In the genomic region with DNA sequence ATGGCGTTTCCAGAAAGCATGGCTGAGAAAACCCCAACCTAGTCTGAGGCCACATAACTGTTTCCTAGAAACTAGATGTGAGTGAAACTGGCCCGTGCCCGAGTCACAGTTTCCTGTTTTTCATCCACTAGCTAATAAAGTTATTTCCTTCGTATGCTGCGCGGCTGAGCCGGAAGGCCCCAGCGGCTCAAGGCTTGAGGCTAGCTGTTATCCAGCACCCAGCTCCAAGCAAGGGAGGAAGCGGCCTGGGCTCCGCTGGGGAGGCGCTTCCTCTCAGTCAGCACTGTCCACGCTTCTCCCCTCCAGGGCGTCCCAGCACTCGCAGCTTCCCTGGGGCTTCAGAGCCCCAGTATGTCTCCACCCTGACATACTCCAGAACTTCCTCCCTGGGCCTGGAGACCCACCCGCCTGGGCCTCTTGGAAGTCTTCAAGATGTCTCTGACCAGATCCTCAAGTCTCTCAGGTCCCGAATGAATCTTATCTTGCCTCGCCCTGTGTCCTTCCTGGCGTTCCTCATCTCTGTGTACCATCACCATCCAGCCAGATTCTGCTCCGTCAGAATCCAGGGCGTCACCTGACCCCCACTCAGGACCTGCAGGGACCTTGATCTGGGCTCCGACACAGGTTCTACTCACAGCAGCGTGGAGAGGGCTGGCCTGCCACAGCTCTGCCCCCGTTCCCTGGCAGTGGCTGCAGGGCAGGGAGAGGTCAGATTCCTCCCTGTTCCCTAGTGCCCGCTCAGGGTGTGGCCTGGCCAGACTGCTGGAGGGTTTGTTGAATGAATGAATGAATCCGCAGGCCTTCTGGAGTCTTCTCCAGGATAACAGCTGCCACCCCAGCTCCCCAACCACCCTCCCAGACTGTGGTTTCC, we compare ENCODE assay signal across 8 cellular contexts.
DNase-seq lines count a peak whose midpoint lies in the region; ATAC-seq and TF ChIP-seq lines count a peak whose summit lies in the region.

No MANE protein-coding gene starts in this region.

- no peak for TF ChIP-seq CTCF in smooth muscle cell (IDR thresholded peaks at IDR 0.05; ENCODE audit: borderline replicate concordance, insufficient read depth, poor library complexity, severe bottlenecking)

- DNase-seq in GDM1 (lab: John Stamatoyannopoulos, UW), result peak; percentile 77
- DNase-seq in activated CD4-positive, alpha-beta T cell treated with anti-CD3 and anti-CD28 coated beads, Interleukin-2, amount 10 ng/mL, durations not matched to agents 7 days and 5 days, result peak; percentile 44
- peak; percentile 97 for DNase-seq in glomerular endothelial cell (ENCODE audit: extremely low read depth, low read depth, low spot score)
- no peak for DNase-seq in smooth muscle cell (lab: John Stamatoyannopoulos, UW; ENCODE audit: unreplicated experiment)
- no peak for DNase-seq in cerebellum (ENCODE audit: low spot score)
- no peak for DNase-seq in kidney glomerular epithelial cell (lab: John Stamatoyannopoulos, UW)
- DNase-seq in effector CD4-positive, alpha-beta T cell, result no peak

- H3K27me3 Mint-ChIP-seq in activated CD4-positive, alpha-beta T cell treated with anti-CD3 and anti-CD28 coated beads, Interleukin-2, amount 10 ng/mL, durations not matched to agents 7 days and 5 days, result peaks cover 2% of the 10 kb centered on the region

- POLR2A ChIA-PET in activated CD4-positive, alpha-beta T cell treated with anti-CD3 and anti-CD28 coated beads, Interleukin-2, amount 10 ng/mL, durations not matched to agents 7 days and 5 days (lab: Charles Lee), result no interaction called here

- no peaks in the 10 kb centered on the region for H3K27me3 ChIP-seq in smooth muscle cell (ENCODE audit: low read depth)

- no peak overlapping the region for H3K4me3 Mint-ChIP-seq in activated CD4-positive, alpha-beta T cell treated with anti-CD3 and anti-CD28 coated beads, Interleukin-2, amount 10 ng/mL, durations not matched to agents 7 days and 5 days

- H3K36me3 Mint-ChIP-seq in activated CD4-positive, alpha-beta T cell treated with anti-CD3 and anti-CD28 coated beads, Interleukin-2, amount 10 ng/mL, durations not matched to agents 7 days and 5 days (ENCODE audit: low read depth), result no peaks in the 10 kb centered on the region

- CTCF ChIA-PET in activated CD4-positive, alpha-beta T cell treated with anti-CD3 and anti-CD28 coated beads, Interleukin-2, amount 10 ng/mL, durations not matched to agents 7 days and 5 days (lab: Charles Lee), result interaction anchor here (0.8 to 1.4 kb wide), 5 partner anchors 11 to 381 kb away, joined by 3 to 5 read pairs (median 3); no protein-coding TSS in a partner anchor

- peak overlapping the region; percentile 63 for H3K27ac ChIP-seq in smooth muscle cell (ENCODE audit: low read depth)

- peaks cover 62% of the 10 kb centered on the region for H3K4me1 Mint-ChIP-seq in activated CD4-positive, alpha-beta T cell treated with anti-CD3 and anti-CD28 coated beads, Interleukin-2, amount 10 ng/mL, durations not matched to agents 7 days and 5 days

- ATAC-seq in GM19467 (IDR thresholded peaks at IDR 0.05; ENCODE audit: unreplicated experiment), result no peak

- H3K9ac ChIP-seq in smooth muscle cell (ENCODE audit: low read depth), result no peak overlapping the region

- no peaks in the 10 kb centered on the region for H3K79me2 ChIP-seq in smooth muscle cell (ENCODE audit: low read depth)

- H3K9me3 ChIP-seq in smooth muscle cell (replicated peaks; ENCODE audit: low read depth), result no peaks in the 10 kb centered on the region

- no peak overlapping the region for H3K4me3 ChIP-seq in smooth muscle cell

- H4K20me1 ChIP-seq in smooth muscle cell (ENCODE audit: low read depth), result no peaks in the 10 kb centered on the region

- no peaks in the 10 kb centered on the region for H3K36me3 ChIP-seq in smooth muscle cell (ENCODE audit: low read depth)

- H3K4me2 ChIP-seq in smooth muscle cell, result peak overlapping the region; percentile 27

- peaks cover 3% of the 10 kb centered on the region for H3F3A ChIP-seq in smooth muscle cell (ENCODE audit: low read depth)

- H3K27ac Mint-ChIP-seq in activated CD4-positive, alpha-beta T cell treated with anti-CD3 and anti-CD28 coated beads, Interleukin-2, amount 10 ng/mL, durations not matched to agents 7 days and 5 days, result peak overlapping the region; percentile 86

- no peaks in the 10 kb centered on the region for H3K4me1 ChIP-seq in smooth muscle cell (ENCODE audit: low read depth)

- 41% methylated on average over 25 of the region's 25 CpGs for WGBS in smooth muscle cell (ENCODE audit: low lambda C conversion rate)

- H3K9me3 Mint-ChIP-seq in activated CD4-positive, alpha-beta T cell treated with anti-CD3 and anti-CD28 coated beads, Interleukin-2, amount 10 ng/mL, durations not matched to agents 7 days and 5 days, result peaks cover 2% of the 10 kb centered on the region

- peak overlapping the region; percentile 73 for H2AFZ ChIP-seq in smooth muscle cell (ENCODE audit: low read depth)

Comparison
In these comparisons a context has a peak if more than half of its experiments do, and no peak if none do; other contexts are left out.
1. DNase-seq: peak in GDM1 (single experiment), activated CD4-positive, alpha-beta T cell treated with anti-CD3 and anti-CD28 coated beads, Interleukin-2, amount 10 ng/mL, durations not matched to agents 7 days and 5 days (single experiment) and glomerular endothelial cell (single experiment); none in smooth muscle cell (single experiment), cerebellum (single experiment), kidney glomerular epithelial cell (single experiment) and effector CD4-positive, alpha-beta T cell (single experiment).